1 cellular context compared by ENCODE assay signal in the genomic region with DNA sequence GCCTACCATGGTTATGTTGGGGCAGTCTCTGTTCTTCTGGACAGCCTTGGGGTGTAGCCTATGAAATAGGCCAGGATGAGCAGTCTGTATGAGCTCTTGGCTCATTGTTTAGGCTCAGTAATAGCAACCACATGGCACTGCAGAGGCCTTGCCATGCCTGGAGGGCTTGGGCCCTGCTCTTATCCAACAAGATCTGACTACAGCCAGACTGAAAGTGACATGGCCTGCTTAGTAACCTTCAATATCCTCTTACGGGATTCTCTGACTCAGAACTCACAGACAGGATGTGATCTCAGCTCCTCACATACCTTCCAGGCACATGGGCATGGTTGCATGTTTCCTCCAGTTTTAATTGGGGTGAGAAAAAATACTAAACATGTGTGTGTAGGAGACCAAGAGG.
TF ChIP-seq lines count a peak whose summit lies in the region.

No MANE protein-coding gene starts in this region.

TF ChIP-seq in WTC11, 78 proteins besides CTCF, POLR2A, EP300 and RAD21 (continued from another document):
- TF ChIP-seq, protein P1, sequence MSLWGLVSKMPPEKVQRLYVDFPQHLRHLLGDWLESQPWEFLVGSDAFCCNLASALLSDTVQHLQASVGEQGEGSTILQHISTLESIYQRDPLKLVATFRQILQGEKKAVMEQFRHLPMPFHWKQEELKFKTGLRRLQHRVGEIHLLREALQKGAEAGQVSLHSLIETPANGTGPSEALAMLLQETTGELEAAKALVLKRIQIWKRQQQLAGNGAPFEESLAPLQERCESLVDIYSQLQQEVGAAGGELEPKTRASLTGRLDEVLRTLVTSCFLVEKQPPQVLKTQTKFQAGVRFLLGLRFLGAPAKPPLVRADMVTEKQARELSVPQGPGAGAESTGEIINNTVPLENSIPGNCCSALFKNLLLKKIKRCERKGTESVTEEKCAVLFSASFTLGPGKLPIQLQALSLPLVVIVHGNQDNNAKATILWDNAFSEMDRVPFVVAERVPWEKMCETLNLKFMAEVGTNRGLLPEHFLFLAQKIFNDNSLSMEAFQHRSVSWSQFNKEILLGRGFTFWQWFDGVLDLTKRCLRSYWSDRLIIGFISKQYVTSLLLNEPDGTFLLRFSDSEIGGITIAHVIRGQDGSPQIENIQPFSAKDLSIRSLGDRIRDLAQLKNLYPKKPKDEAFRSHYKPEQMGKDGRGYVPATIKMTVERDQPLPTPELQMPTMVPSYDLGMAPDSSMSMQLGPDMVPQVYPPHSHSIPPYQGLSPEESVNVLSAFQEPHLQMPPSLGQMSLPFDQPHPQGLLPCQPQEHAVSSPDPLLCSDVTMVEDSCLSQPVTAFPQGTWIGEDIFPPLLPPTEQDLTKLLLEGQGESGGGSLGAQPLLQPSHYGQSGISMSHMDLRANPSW (CRISPR knock-in tag; conservative IDR thresholded peaks at IDR 0.05; ENCODE audit: low read depth) = no peak
- TF ChIP-seq, protein P2, sequence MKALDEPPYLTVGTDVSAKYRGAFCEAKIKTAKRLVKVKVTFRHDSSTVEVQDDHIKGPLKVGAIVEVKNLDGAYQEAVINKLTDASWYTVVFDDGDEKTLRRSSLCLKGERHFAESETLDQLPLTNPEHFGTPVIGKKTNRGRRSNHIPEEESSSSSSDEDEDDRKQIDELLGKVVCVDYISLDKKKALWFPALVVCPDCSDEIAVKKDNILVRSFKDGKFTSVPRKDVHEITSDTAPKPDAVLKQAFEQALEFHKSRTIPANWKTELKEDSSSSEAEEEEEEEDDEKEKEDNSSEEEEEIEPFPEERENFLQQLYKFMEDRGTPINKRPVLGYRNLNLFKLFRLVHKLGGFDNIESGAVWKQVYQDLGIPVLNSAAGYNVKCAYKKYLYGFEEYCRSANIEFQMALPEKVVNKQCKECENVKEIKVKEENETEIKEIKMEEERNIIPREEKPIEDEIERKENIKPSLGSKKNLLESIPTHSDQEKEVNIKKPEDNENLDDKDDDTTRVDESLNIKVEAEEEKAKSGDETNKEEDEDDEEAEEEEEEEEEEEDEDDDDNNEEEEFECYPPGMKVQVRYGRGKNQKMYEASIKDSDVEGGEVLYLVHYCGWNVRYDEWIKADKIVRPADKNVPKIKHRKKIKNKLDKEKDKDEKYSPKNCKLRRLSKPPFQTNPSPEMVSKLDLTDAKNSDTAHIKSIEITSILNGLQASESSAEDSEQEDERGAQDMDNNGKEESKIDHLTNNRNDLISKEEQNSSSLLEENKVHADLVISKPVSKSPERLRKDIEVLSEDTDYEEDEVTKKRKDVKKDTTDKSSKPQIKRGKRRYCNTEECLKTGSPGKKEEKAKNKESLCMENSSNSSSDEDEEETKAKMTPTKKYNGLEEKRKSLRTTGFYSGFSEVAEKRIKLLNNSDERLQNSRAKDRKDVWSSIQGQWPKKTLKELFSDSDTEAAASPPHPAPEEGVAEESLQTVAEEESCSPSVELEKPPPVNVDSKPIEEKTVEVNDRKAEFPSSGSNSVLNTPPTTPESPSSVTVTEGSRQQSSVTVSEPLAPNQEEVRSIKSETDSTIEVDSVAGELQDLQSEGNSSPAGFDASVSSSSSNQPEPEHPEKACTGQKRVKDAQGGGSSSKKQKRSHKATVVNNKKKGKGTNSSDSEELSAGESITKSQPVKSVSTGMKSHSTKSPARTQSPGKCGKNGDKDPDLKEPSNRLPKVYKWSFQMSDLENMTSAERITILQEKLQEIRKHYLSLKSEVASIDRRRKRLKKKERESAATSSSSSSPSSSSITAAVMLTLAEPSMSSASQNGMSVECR (CRISPR knock-in tag; IDR thresholded peaks at IDR 0.05; ENCODE audit: borderline replicate concordance) = no peak
- TF ChIP-seq FOXP1 (CRISPR knock-in tag; IDR thresholded peaks at IDR 0.05; ENCODE audit: borderline replicate concordance) (no peak), ZNF423 (CRISPR knock-in tag; IDR thresholded peaks at IDR 0.05) (no peak), JUN (CRISPR knock-in tag; IDR thresholded peaks at IDR 0.05) (no peak), SMAD4 (CRISPR knock-in tag; IDR thresholded peaks at IDR 0.05) (no peak), OVOL2 (CRISPR knock-in tag; IDR thresholded peaks at IDR 0.05; ENCODE audit: borderline replicate concordance) (no peak)
- TF ChIP-seq, protein P3, sequence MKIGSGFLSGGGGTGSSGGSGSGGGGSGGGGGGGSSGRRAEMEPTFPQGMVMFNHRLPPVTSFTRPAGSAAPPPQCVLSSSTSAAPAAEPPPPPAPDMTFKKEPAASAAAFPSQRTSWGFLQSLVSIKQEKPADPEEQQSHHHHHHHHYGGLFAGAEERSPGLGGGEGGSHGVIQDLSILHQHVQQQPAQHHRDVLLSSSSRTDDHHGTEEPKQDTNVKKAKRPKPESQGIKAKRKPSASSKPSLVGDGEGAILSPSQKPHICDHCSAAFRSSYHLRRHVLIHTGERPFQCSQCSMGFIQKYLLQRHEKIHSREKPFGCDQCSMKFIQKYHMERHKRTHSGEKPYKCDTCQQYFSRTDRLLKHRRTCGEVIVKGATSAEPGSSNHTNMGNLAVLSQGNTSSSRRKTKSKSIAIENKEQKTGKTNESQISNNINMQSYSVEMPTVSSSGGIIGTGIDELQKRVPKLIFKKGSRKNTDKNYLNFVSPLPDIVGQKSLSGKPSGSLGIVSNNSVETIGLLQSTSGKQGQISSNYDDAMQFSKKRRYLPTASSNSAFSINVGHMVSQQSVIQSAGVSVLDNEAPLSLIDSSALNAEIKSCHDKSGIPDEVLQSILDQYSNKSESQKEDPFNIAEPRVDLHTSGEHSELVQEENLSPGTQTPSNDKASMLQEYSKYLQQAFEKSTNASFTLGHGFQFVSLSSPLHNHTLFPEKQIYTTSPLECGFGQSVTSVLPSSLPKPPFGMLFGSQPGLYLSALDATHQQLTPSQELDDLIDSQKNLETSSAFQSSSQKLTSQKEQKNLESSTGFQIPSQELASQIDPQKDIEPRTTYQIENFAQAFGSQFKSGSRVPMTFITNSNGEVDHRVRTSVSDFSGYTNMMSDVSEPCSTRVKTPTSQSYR (CRISPR knock-in tag; IDR thresholded peaks at IDR 0.05) = no peak
- TF ChIP-seq, protein P4, sequence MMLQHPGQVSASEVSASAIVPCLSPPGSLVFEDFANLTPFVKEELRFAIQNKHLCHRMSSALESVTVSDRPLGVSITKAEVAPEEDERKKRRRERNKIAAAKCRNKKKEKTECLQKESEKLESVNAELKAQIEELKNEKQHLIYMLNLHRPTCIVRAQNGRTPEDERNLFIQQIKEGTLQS (CRISPR knock-in tag; conservative IDR thresholded peaks at IDR 0.05) = no peak
- TF ChIP-seq, protein P5, sequence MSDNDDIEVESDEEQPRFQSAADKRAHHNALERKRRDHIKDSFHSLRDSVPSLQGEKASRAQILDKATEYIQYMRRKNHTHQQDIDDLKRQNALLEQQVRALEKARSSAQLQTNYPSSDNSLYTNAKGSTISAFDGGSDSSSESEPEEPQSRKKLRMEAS (CRISPR knock-in tag; IDR thresholded peaks at IDR 0.05) = no peak
- TF ChIP-seq, protein P6, sequence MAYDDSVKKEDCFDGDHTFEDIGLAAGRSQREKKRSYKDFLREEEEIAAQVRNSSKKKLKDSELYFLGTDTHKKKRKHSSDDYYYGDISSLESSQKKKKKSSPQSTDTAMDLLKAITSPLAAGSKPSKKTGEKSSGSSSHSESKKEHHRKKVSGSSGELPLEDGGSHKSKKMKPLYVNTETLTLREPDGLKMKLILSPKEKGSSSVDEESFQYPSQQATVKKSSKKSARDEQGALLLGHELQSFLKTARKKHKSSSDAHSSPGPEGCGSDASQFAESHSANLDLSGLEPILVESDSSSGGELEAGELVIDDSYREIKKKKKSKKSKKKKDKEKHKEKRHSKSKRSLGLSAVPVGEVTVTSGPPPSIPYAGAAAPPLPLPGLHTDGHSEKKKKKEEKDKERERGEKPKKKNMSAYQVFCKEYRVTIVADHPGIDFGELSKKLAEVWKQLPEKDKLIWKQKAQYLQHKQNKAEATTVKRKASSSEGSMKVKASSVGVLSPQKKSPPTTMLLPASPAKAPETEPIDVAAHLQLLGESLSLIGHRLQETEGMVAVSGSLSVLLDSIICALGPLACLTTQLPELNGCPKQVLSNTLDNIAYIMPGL (CRISPR knock-in tag; IDR thresholded peaks at IDR 0.05) = no peak
- TF ChIP-seq, protein P7, sequence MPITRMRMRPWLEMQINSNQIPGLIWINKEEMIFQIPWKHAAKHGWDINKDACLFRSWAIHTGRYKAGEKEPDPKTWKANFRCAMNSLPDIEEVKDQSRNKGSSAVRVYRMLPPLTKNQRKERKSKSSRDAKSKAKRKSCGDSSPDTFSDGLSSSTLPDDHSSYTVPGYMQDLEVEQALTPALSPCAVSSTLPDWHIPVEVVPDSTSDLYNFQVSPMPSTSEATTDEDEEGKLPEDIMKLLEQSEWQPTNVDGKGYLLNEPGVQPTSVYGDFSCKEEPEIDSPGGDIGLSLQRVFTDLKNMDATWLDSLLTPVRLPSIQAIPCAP (CRISPR knock-in tag; IDR thresholded peaks at IDR 0.05) = no peak
- TF ChIP-seq, protein P8, sequence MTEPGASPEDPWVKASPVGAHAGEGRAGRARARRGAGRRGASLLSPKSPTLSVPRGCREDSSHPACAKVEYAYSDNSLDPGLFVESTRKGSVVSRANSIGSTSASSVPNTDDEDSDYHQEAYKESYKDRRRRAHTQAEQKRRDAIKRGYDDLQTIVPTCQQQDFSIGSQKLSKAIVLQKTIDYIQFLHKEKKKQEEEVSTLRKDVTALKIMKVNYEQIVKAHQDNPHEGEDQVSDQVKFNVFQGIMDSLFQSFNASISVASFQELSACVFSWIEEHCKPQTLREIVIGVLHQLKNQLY (CRISPR knock-in tag; IDR thresholded peaks at IDR 0.05) = no peak
